In genomic region chr7:155458317-155459132, GRCh38 we compare ENCODE assay signal across 13 cellular contexts. TPM values are rescaled to one million over a fixed set of nuclear protein-coding genes. Genes with fewer than 3 reads are reported as not detected.
A peak's percentile ranks its signal among the peaks of the same experiment; 100 is the strongest.
DNase-seq lines count a peak whose midpoint lies in the region; ATAC-seq and TF ChIP-seq lines count a peak whose summit lies in the region.
"Had no signal": no experiment of that assay in that cellular context is flagged by ENCODE, and none has a peak within 500 bp of the region (broad histone marks: within the 10 kb centered on the region; RNA-seq: fewer than 3 reads in every experiment).

No MANE protein-coding gene starts in this region.

- peak overlapping the region in 7 of 8 donors; percentile 15 to 70 (median 30) for H3K4me3 ChIP-seq in spleen
- H3K4me3 ChIP-seq: K562 had no signal

- POLR2A ChIA-PET in WTC11 (lab: Charles Lee), result no interaction called here

- no peaks in the 10 kb centered on the region for H3K9me3 Mint-ChIP-seq in WTC11

- intact Hi-C loops in left colon (cut with DNase I, micrococcal nuclease), result no loop called here
- intact Hi-C loops in spleen (cut with DNase I; ENCODE audit: low total_unique reads), result no loop called here

- peaks cover 11 to 98% (median 96%) of the 10 kb centered on the region in 7 donors for H3K27me3 ChIP-seq in spleen (replicated peaks in 1 of 7)

- 2 to 5% (median 4%) methylated on average over 30 to 113 of the region's 113 CpGs for WGBS in spleen, 5 donors

- H3K9me3 ChIP-seq in spleen, result no peaks in the 10 kb centered on the region

- H3K4me1 Mint-ChIP-seq in WTC11, result peaks cover 27% of the 10 kb centered on the region

- H3K27ac Mint-ChIP-seq in WTC11, result no peak overlapping the region
- H3K27ac Mint-ChIP-seq: progenitor cell of endocrine pancreas had no signal

- peaks cover 17 to 57% (median 48%) of the 10 kb centered on the region in 6 donors for H3K4me1 ChIP-seq in spleen

- no peak overlapping the region for H3K27ac ChIP-seq in spleen

- TF ChIP-seq CTCF in WTC11 (IDR thresholded peaks at IDR 0.05) (no peak), spleen (IDR thresholded peaks at IDR 0.05 in 8 of 11, conservative IDR thresholded peaks at IDR 0.05 in 3 of 11) (peak in 1 of 11 experiments; percentile 13)

- H3K36me3 ChIP-seq in spleen, result no peaks in the 10 kb centered on the region

- no peaks in the 10 kb centered on the region for H3K36me3 Mint-ChIP-seq in WTC11

- CTCF ChIA-PET in WTC11 (lab: Charles Lee), result no interaction called here

- ATAC-seq in WTC11, result no peak
- peak; percentile 23 for ATAC-seq in left colon
- ATAC-seq: K562 had no signal

- peak overlapping the region; percentile 31; the same call in 1 of the 2 replicates for H3K4me3 Mint-ChIP-seq in WTC11

- DNase-seq in NCI-H748 (lab: John Stamatoyannopoulos, UW; ENCODE audit: unreplicated experiment), result peak; percentile 50
- no peak for DNase-seq in NCI-H748 treated with DMSO at 0.1 percent for 48 hours (lab: John Stamatoyannopoulos, UW)
- DNase-seq in WTC11 (ENCODE audit: low spot score), result no peak
- no peak for DNase-seq in left colon
- peak; percentile 71 for DNase-seq in spleen
- no peak for DNase-seq in NCI-H1436 (lab: John Stamatoyannopoulos, UW)
- DNase-seq in NCI-H2029 (lab: John Stamatoyannopoulos, UW), result no peak
- no peak for DNase-seq in NAMALWA (ENCODE audit: low spot score)

- H3K27me3 Mint-ChIP-seq in WTC11 (ENCODE audit: low read depth), result peaks cover 96% of the 10 kb centered on the region

- no peak for TF ChIP-seq POLR2A in spleen (IDR thresholded peaks at IDR 0.05)

TF ChIP-seq in WTC11, 78 proteins besides CTCF, POLR2A, EP300 and RAD21:
- TF ChIP-seq GABPB1 (CRISPR knock-in tag; IDR thresholded peaks at IDR 0.05) (no peak), NFATC4 (CRISPR knock-in tag; IDR thresholded peaks at IDR 0.05) (no peak), HMGXB4 (CRISPR knock-in tag; IDR thresholded peaks at IDR 0.05) (no peak), KAT7 (CRISPR knock-in tag; IDR thresholded peaks at IDR 0.05; ENCODE audit: borderline replicate concordance) (no peak), IRF1 (CRISPR knock-in tag; IDR thresholded peaks at IDR 0.05) (no peak), NFE2L1 (CRISPR knock-in tag; IDR thresholded peaks at IDR 0.05) (no peak)

RNA-seq across cellular contexts. Expression of gene EN2, which starts 0.6 kb away (rescaled TPM):
- total RNA-seq in WTC11 (2021) (not detected in 3 replicates), left colon (not detected), spleen (not detected)
- polyA plus RNA-seq in spleen, result under 1 TPM in 2 of 3 donors, not detected in 1; 0.03 to 0.04 TPM
- total RNA-seq: fibroblast of lung, progenitor cell of endocrine pancreas, RPMI7951, temporal lobe had no signal
- polyA plus RNA-seq: fibroblast of lung had no signal

Comparison
In these comparisons a context has a peak if more than half of its experiments do, and no peak if none do; other contexts are left out.
1. DNase-seq: peak in NCI-H748 (single experiment) and spleen (single experiment); none in NCI-H748 treated with DMSO at 0.1 percent for 48 hours (single experiment), WTC11 (single experiment), left colon (0 of 2), NCI-H1436 (single experiment), NCI-H2029 (single experiment) and NAMALWA (single experiment).